ENCODE assay signal across 19 cellular contexts in genomic region chr3:47411696-47412452, GRCh38.
"Had no signal": no experiment of that assay in that cellular context is flagged by ENCODE, and none has a peak within 500 bp of the region (broad histone marks: within the 10 kb centered on the region; RNA-seq: fewer than 3 reads in every experiment).

No MANE protein-coding gene starts in this region.

- H3K4me1 ChIP-seq: ascending aorta, gastroesophageal sphincter had no signal

- H3K27me3 Mint-ChIP-seq: activated CD4-positive, alpha-beta memory T cell treated with anti-CD3 and anti-CD28 coated beads, Interleukin-2, amount 10 ng/mL, durations not matched to agents 7 days and 5 days; activated naive CD8-positive, alpha-beta T cell treated with anti-CD3 and anti-CD28 coated beads, Interleukin-2, amount 10 ng/mL, durations not matched to agents 7 days and 5 days; naive B cell; stimulated activated naive CD8-positive, alpha-beta T cell treated with anti-CD3 and anti-CD28 coated beads, Interleukin-15, amount 100 ng/mL, for 72 hours had no signal

- H3K4me3 Mint-ChIP-seq: activated CD4-positive, alpha-beta memory T cell treated with anti-CD3 and anti-CD28 coated beads, Interleukin-2, amount 10 ng/mL, durations not matched to agents 7 days and 5 days; activated naive CD8-positive, alpha-beta T cell treated with anti-CD3 and anti-CD28 coated beads, Interleukin-2, amount 10 ng/mL, durations not matched to agents 7 days and 5 days; activated T-cell treated with anti-CD3 and anti-CD28 coated beads, Interleukin-2, amount 50 U/mL, for 4 hours; naive B cell; stimulated activated naive CD8-positive, alpha-beta T cell treated with anti-CD3 and anti-CD28 coated beads, Interleukin-15, amount 100 ng/mL, for 72 hours; WTC11 had no signal

- FAIRE-seq: islet of Langerhans, small intestine, TTC549 had no signal

- H3K36me3 Mint-ChIP-seq: naive B cell had no signal

- H3K9me3 Mint-ChIP-seq: activated CD4-positive, alpha-beta memory T cell treated with anti-CD3 and anti-CD28 coated beads, Interleukin-2, amount 10 ng/mL, durations not matched to agents 7 days and 5 days; activated naive CD8-positive, alpha-beta T cell treated with anti-CD3 and anti-CD28 coated beads, Interleukin-2, amount 10 ng/mL, durations not matched to agents 7 days and 5 days; activated T-cell treated with anti-CD3 and anti-CD28 coated beads, Interleukin-2, amount 50 U/mL, for 4 hours; naive B cell; stimulated activated naive CD8-positive, alpha-beta T cell treated with anti-CD3 and anti-CD28 coated beads, Interleukin-15, amount 100 ng/mL, for 72 hours had no signal

- H3K4me3 ChIP-seq: ascending aorta, breast epithelium, gastroesophageal sphincter, thoracic aorta had no signal

- H3K9me3 ChIP-seq: ascending aorta, breast epithelium, gastroesophageal sphincter, neutrophil, thoracic aorta had no signal

- H3K27ac Mint-ChIP-seq: activated CD4-positive, alpha-beta memory T cell treated with anti-CD3 and anti-CD28 coated beads, Interleukin-2, amount 10 ng/mL, durations not matched to agents 7 days and 5 days; activated naive CD8-positive, alpha-beta T cell treated with anti-CD3 and anti-CD28 coated beads, Interleukin-2, amount 10 ng/mL, durations not matched to agents 7 days and 5 days; WTC11 had no signal

- ATAC-seq: activated T-cell treated with anti-CD3 and anti-CD28 coated beads, Interleukin-2, amount 50 U/mL, for 4 hours; gastroesophageal sphincter; left lobe of liver; stimulated activated naive CD8-positive, alpha-beta T cell treated with anti-CD3 and anti-CD28 coated beads, Interleukin-15, amount 100 ng/mL, for 72 hours; WTC11 had no signal

- DNase-seq: activated CD4-positive, alpha-beta memory T cell treated with anti-CD3 and anti-CD28 coated beads, Interleukin-2, amount 10 ng/mL, durations not matched to agents 7 days and 5 days; activated CD4-positive, alpha-beta T cell treated with anti-CD3 and anti-CD28 coated beads for 4 hours; activated gamma-delta T cell treated with Interleukin-2 at 50 U/mL for 16 hours; activated naive CD8-positive, alpha-beta T cell treated with anti-CD3 and anti-CD28 coated beads, Interleukin-2, amount 10 ng/mL, durations not matched to agents 7 days and 5 days; activated T-cell treated with anti-CD3 and anti-CD28 coated beads, Interleukin-2, amount 50 U/mL, for 4 hours; naive B cell; small intestine; stimulated activated CD4-positive, alpha-beta T cell treated with anti-CD3 and anti-CD28 coated beads, Interleukin-4, amount 100 ng/mL, for 4 hours; stimulated activated CD8-positive, alpha-beta memory T cell treated with anti-CD3 and anti-CD28 coated beads, Interleukin-4, amount 100 ng/mL, for 48 hours; stimulated activated naive CD8-positive, alpha-beta T cell treated with anti-CD3 and anti-CD28 coated beads, Interleukin-15, amount 100 ng/mL, for 72 hours had no signal

- H3K27ac ChIP-seq: ascending aorta, breast epithelium, gastroesophageal sphincter, neutrophil, thoracic aorta had no signal
